ENCODE assay signal across 1 cellular context in the genomic region with DNA sequence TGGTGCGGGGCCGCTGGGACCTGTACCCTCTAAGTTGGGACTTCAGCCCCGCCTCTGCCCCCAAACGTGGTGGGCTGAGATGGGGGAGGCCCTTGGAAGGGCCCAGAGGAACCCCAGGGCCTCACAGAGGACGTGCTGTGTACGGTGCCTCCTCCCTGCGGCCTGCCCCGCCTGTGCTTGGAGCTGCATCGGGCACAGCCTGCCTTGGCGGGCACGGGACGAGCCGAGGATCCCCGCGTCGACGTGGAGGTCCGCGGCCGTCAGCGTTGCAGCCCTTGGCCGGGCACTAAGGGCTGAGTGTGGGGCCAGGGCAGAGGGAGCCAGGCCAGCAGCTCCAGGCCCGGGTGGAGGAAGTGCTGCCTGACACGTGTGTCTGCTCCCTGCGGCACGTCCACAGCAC.
TF ChIP-seq lines count a peak whose summit lies in the region.

No MANE protein-coding gene starts in this region.

TF ChIP-seq in H1, 55 proteins besides CTCF, POLR2A, EP300 and RAD21:
- TF ChIP-seq TEAD4 (IDR thresholded peaks at IDR 0.05; ENCODE audit: low read depth, low read length) (no peak), RXRA (IDR thresholded peaks at IDR 0.05; ENCODE audit: insufficient read depth, low read depth, low read length) (no peak), SIN3A (conservative IDR thresholded peaks at IDR 0.05 in 1 of 2, IDR thresholded peaks at IDR 0.05 in 1 of 2; ENCODE audit: low read depth in 1 of 2, low read length in 2 of 2) (no peak), SP2 (IDR thresholded peaks at IDR 0.05; ENCODE audit: low read length) (no peak)
